Comparison of ENCODE assay signal across 17 cellular contexts in genomic region chr7:871900-872537, GRCh38. TPM values are rescaled to one million over a fixed set of nuclear protein-coding genes. Genes with fewer than 3 reads are reported as not detected.
A peak's percentile ranks its signal among the peaks of the same experiment; 100 is the strongest.
DNase-seq lines count a peak whose midpoint lies in the region; ATAC-seq and TF ChIP-seq lines count a peak whose summit lies in the region.
"Had no signal": no experiment of that assay in that cellular context is flagged by ENCODE, and none has a peak within 500 bp of the region (broad histone marks: within the 10 kb centered on the region; RNA-seq: fewer than 3 reads in every experiment).

No MANE protein-coding gene starts in this region.

- H3K27me3 Mint-ChIP-seq in activated T-helper 1 cell treated with anti-CD3 and anti-CD28 coated beads, Interleukin-12 subunit alpha, Interleukin-12 subunit beta, Interleukin-2, Interleukin-4 antibody, amounts not matched to agents 30 ng/mL and 10 ng/mL and 1 ng/mL, durations not matched to agents 14 hours and 24 hours and 36 hours (ENCODE audit: insufficient read depth), result no peaks in the 10 kb centered on the region
- H3K27me3 Mint-ChIP-seq: activated B cell treated with CpG ODN at 0.5 μM for 24 hours had no signal

- WGBS in heart left ventricle, 4 donors, result 65 to 71% (median 66%) methylated on average over 14 of the region's 14 CpGs

- H3K9me3 Mint-ChIP-seq in activated T-helper 1 cell treated with anti-CD3 and anti-CD28 coated beads, Interleukin-12 subunit alpha, Interleukin-12 subunit beta, Interleukin-2, Interleukin-4 antibody, amounts not matched to agents 30 ng/mL and 10 ng/mL and 1 ng/mL, durations not matched to agents 14 hours and 24 hours and 36 hours, result no peaks in the 10 kb centered on the region
- H3K9me3 Mint-ChIP-seq: activated B cell treated with CpG ODN at 0.5 μM for 24 hours had no signal

- H3K9ac ChIP-seq in skeletal muscle tissue (ENCODE audit: low read depth in 1 of 3, low read length in 3 of 3), result no peak overlapping the region

- no peak overlapping the region for H3K27ac Mint-ChIP-seq in activated T-helper 1 cell treated with anti-CD3 and anti-CD28 coated beads, Interleukin-12 subunit alpha, Interleukin-12 subunit beta, Interleukin-2, Interleukin-4 antibody, amounts not matched to agents 30 ng/mL and 10 ng/mL and 1 ng/mL, durations not matched to agents 14 hours and 24 hours and 36 hours
- H3K27ac Mint-ChIP-seq: activated B cell treated with CpG ODN at 0.5 μM for 24 hours had no signal

- peaks cover 26% of the 10 kb centered on the region for H3K36me3 Mint-ChIP-seq in activated T-helper 1 cell treated with anti-CD3 and anti-CD28 coated beads, Interleukin-12 subunit alpha, Interleukin-12 subunit beta, Interleukin-2, Interleukin-4 antibody, amounts not matched to agents 30 ng/mL and 10 ng/mL and 1 ng/mL, durations not matched to agents 14 hours and 24 hours and 36 hours (ENCODE audit: low read depth)

- TF ChIP-seq CTCF in VCaP (conservative IDR thresholded peaks at IDR 0.05), result no peak
- TF ChIP-seq CTCF in heart left ventricle (IDR thresholded peaks at IDR 0.05), result no peak

- ATAC-seq in heart left ventricle, result no peak
- ATAC-seq in GM19452 (IDR thresholded peaks at IDR 0.05; ENCODE audit: unreplicated experiment), result no peak
- ATAC-seq: body of pancreas had no signal

- H3K4me3 ChIP-seq in H7 (ENCODE audit: insufficient read depth, low read depth, low read length), result no peak overlapping the region
- no peak overlapping the region for H3K4me3 ChIP-seq in heart left ventricle
- no peak overlapping the region for H3K4me3 ChIP-seq in skeletal muscle tissue (ENCODE audit: low read length in 3 of 3)
- H3K4me3 ChIP-seq: body of pancreas, hepatocyte, skin epidermis had no signal

- peaks cover 25% of the 10 kb centered on the region for H3K36me3 ChIP-seq in H7 (replicated peaks; ENCODE audit: control insufficient read depth, insufficient read depth, low read length)
- H3K36me3 ChIP-seq in heart left ventricle, result peaks cover 0 to 70% (median 50%) of the 10 kb centered on the region in 9 donors
- peaks cover 43 to 51% (median 47%) of the 10 kb centered on the region in 3 donors for H3K36me3 ChIP-seq in skeletal muscle tissue (ENCODE audit: control insufficient read depth in 3 of 3, insufficient read depth in 3 of 3, low read length in 3 of 3)

- intact Hi-C loops in heart left ventricle (cut with DNase I), result loop anchor here (2.0 to 10.0 kb wide), 10 partner anchors 35 to 555 kb away; partner anchors contain the start of genes PDGFA (in 1 of the 10) and SUN1 (in 1 of the 10)
- intact Hi-C loops in activated T-helper 1 cell treated with anti-CD3 and anti-CD28 coated beads, Interleukin-12 subunit alpha, Interleukin-12 subunit beta, Interleukin-2, Interleukin-4 antibody, amounts not matched to agents 30 ng/mL and 10 ng/mL and 1 ng/mL, durations not matched to agents 14 hours and 24 hours and 36 hours (cut with micrococcal nuclease), result loop anchor here (10.0 kb wide), 2 partner anchors 347 to 703 kb away; partner anchors contain the start of gene PSMG3

- H3K9me3 ChIP-seq in heart left ventricle (no peaks in the 10 kb centered on the region), skeletal muscle tissue (ENCODE audit: control insufficient read depth in 3 of 3, low read length in 3 of 3) (no peaks in the 10 kb centered on the region)
- H3K9me3 ChIP-seq: BE2C, body of pancreas had no signal

- TF ChIP-seq POLR2A in heart left ventricle (IDR thresholded peaks at IDR 0.05), result no peak

- H3K4me1 Mint-ChIP-seq in activated T-helper 1 cell treated with anti-CD3 and anti-CD28 coated beads, Interleukin-12 subunit alpha, Interleukin-12 subunit beta, Interleukin-2, Interleukin-4 antibody, amounts not matched to agents 30 ng/mL and 10 ng/mL and 1 ng/mL, durations not matched to agents 14 hours and 24 hours and 36 hours (ENCODE audit: low read depth), result peaks cover 11% of the 10 kb centered on the region

- no peak overlapping the region for H3K4me3 Mint-ChIP-seq in activated T-helper 1 cell treated with anti-CD3 and anti-CD28 coated beads, Interleukin-12 subunit alpha, Interleukin-12 subunit beta, Interleukin-2, Interleukin-4 antibody, amounts not matched to agents 30 ng/mL and 10 ng/mL and 1 ng/mL, durations not matched to agents 14 hours and 24 hours and 36 hours
- H3K4me3 Mint-ChIP-seq: activated B cell treated with CpG ODN at 0.5 μM for 24 hours had no signal

- peak; percentile 43 for DNase-seq in H7
- DNase-seq in heart left ventricle, result peak in 1 of 5 donors; percentile 45
- no peak for DNase-seq in LoVo (ENCODE audit: low spot score)
- DNase-seq in activated T-helper 1 cell treated with anti-CD3 and anti-CD28 coated beads, Interleukin-12 subunit alpha, Interleukin-12 subunit beta, Interleukin-2, Interleukin-4 antibody, amounts not matched to agents 30 ng/mL and 10 ng/mL and 1 ng/mL, durations not matched to agents 14 hours and 24 hours and 36 hours (ENCODE audit: low spot score), result no peak
- DNase-seq: activated B cell treated with CpG ODN at 0.5 μM for 24 hours; BE2C; kidney; NCI-H187 treated with DMSO at 0.1 percent for 48 hours; NCI-H510A; stimulated activated CD4-positive, alpha-beta T cell treated with anti-CD3 and anti-CD28 coated beads, Interleukin-4, amount 100 ng/mL, for 24 hours; T-helper 2 cell had no signal

- peak overlapping the region; percentile 74 for H3K27ac ChIP-seq in VCaP
- H3K27ac ChIP-seq in heart left ventricle, result peak overlapping the region in 8 of 12 donors; percentile 8 to 79 (median 46)
- H3K27ac ChIP-seq in skeletal muscle tissue (ENCODE audit: low read depth, low read length), result peak overlapping the region; percentile 13

- H3K27me3 ChIP-seq in H7 (ENCODE audit: control insufficient read depth, insufficient read depth, low read length) (no peaks in the 10 kb centered on the region), heart left ventricle (no peaks in the 10 kb centered on the region), skeletal muscle tissue (ENCODE audit: control insufficient read depth in 3 of 3, insufficient read depth in 3 of 3, low read length in 3 of 3) (no peaks in the 10 kb centered on the region)
- H3K27me3 ChIP-seq: BE2C, body of pancreas, hepatocyte had no signal

- H3K4me1 ChIP-seq in heart left ventricle (peaks cover 5 to 64% (median 34%) of the 10 kb centered on the region in 12 donors), skeletal muscle tissue (ENCODE audit: control insufficient read depth in 3 of 3, insufficient read depth in 3 of 3, low read length in 3 of 3) (peaks cover 27 to 39% (median 36%) of the 10 kb centered on the region in 3 donors)

RNA-seq across cellular contexts. Expression of gene GET4, which starts 4.3 kb away (rescaled TPM):
- 50.8 and 61.9 TPM in 2 replicates for total RNA-seq in H7 (2014; rRNA removed; shearing (Covaris generic))
- total RNA-seq in heart left ventricle, result 10 to 100 TPM; 14.6 to 27.3 (median 18.6) TPM
- 10 to 100 TPM; 19.7 to 34.1 TPM for polyA plus RNA-seq in heart left ventricle
- total RNA-seq in skeletal muscle tissue, result 25.1 TPM
- total RNA-seq in activated T-helper 1 cell treated with anti-CD3 and anti-CD28 coated beads, Interleukin-12 subunit alpha, Interleukin-12 subunit beta, Interleukin-2, Interleukin-4 antibody, amounts not matched to agents 30 ng/mL and 10 ng/mL and 1 ng/mL, durations not matched to agents 14 hours and 24 hours and 36 hours, result 38.7 and 43.8 TPM in 2 replicates

RNA-seq across cellular contexts. Expression of gene SUN1, which starts 39.7 kb away (rescaled TPM):
- 60.5 and 82.1 TPM in 2 replicates for total RNA-seq in H7 (2014; rRNA removed; shearing (Covaris generic))
- total RNA-seq in heart left ventricle (100 to 1,000 TPM; 117 to 203 (median 157) TPM), skeletal muscle tissue (180 TPM)
- 100 to 1,000 TPM; 111 to 148 TPM for polyA plus RNA-seq in heart left ventricle
- total RNA-seq in activated T-helper 1 cell treated with anti-CD3 and anti-CD28 coated beads, Interleukin-12 subunit alpha, Interleukin-12 subunit beta, Interleukin-2, Interleukin-4 antibody, amounts not matched to agents 30 ng/mL and 10 ng/mL and 1 ng/mL, durations not matched to agents 14 hours and 24 hours and 36 hours, result 76.4 and 82.2 TPM in 2 replicates

Comparison
In these comparisons a context has a peak if more than half of its experiments do, and no peak if none do; other contexts are left out.
1. H3K27ac ChIP-seq: peak in every context shown above with its lines; median percentile 74 in VCaP; 46 in heart left ventricle; 13 in skeletal muscle tissue.